Comparison of ENCODE assay signal across 12 cellular contexts in the genomic region with DNA sequence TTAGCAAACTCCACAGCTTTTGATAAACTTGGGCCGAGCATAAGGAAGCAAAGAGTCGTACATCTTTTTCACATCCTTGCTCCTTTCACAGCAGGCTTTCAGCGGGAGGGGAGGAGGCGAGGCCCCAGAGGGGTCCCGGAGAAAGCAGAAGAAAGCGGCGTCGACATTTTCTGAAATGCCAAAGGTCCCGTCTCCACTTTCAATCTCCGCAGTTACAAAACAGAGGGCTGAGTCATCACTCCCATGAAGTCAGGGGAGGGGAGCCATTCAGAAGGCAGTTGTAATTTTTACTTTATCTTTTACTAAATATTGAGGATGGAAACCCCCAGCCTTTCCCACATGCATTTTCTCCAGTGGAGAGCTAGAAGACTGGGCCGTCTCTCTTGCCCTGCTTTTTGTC.
DNase-seq lines count a peak whose midpoint lies in the region; ATAC-seq, FAIRE-seq and TF ChIP-seq lines count a peak whose summit lies in the region.
"Had no signal": no experiment of that assay in that cellular context is flagged by ENCODE, and none has a peak within 500 bp of the region (broad histone marks: within the 10 kb centered on the region; RNA-seq: fewer than 3 reads in every experiment).

No MANE protein-coding gene starts in this region.

- H3K4me3 ChIP-seq in AG09309 (ENCODE audit: control insufficient read depth, low read depth, low read length) (peak overlapping the region; percentile 11), SJCRH30 (peak overlapping the region; percentile 43), gastroesophageal sphincter (peak overlapping the region in 1 of 2 donors; percentile 1), ovary (no peak overlapping the region), OCI-LY7 (ENCODE audit: low read depth, low read length, poor library complexity, severe bottlenecking) (no peak overlapping the region)

- intact Hi-C loops in ovary (cut with DNase I): loop anchor here in 1 of 4 donors (10.0 kb wide), 1 partner anchor 173 kb away; a partner anchor contains a TSS
- intact Hi-C loops in OCI-LY7 (cut with micrococcal nuclease; ENCODE audit: unreplicated experiment): no loop called here

- TF ChIP-seq POLR2A in gastroesophageal sphincter (IDR thresholded peaks at IDR 0.05) (no peak), ovary (IDR thresholded peaks at IDR 0.05) (no peak), GM12892 (IDR thresholded peaks at IDR 0.05; ENCODE audit: low read depth, low read length) (no peak)

- POLR2A ChIA-PET in OCI-LY7 (lab: Charles Lee): no interaction called here

- H3K27me3 ChIP-seq in SJCRH30: no peaks in the 10 kb centered on the region
- H3K27me3 ChIP-seq in gastroesophageal sphincter: no peaks in the 10 kb centered on the region
- no peaks in the 10 kb centered on the region for H3K27me3 ChIP-seq in ovary

- 10 to 27% methylated on average over 5 to 10 of the region's 11 CpGs for WGBS in gastroesophageal sphincter (ENCODE audit: low coverage in 1 of 2), 2 donors
- 1 to 8% (median 6%) methylated on average over 11 of the region's 11 CpGs for WGBS in ovary, 3 donors

- H3K9me3 ChIP-seq in SJCRH30 (replicated peaks) (peaks cover 14% of the 10 kb centered on the region), gastroesophageal sphincter (peaks cover 0 to 32% (median 0%) of the 10 kb centered on the region in 3 donors), ovary (peaks cover 0 to 3% of the 10 kb centered on the region in 2 donors), OCI-LY7 (ENCODE audit: low read length) (0 out of 2 replicates have a peak, but pooled peaks cover 11% of the 10 kb centered on the region)

- no peak overlapping the region for H2AFZ ChIP-seq in OCI-LY7 (ENCODE audit: low read length)

- TF ChIP-seq EP300 in gastroesophageal sphincter (IDR thresholded peaks at IDR 0.05): no peak
- no peak for TF ChIP-seq EP300 in ovary (IDR thresholded peaks at IDR 0.05)

- CTCF ChIA-PET in OCI-LY7 (lab: Charles Lee; ENCODE audit: unreplicated experiment): no interaction called here

- H3K27ac ChIP-seq in SJCRH30 (peak overlapping the region; percentile 45), gastroesophageal sphincter (peak overlapping the region; percentile 10 to 68 (median 47)), ovary (peak overlapping the region; percentile 74 to 91), OCI-LY7 (ENCODE audit: low read depth, low read length, poor library complexity, severe bottlenecking) (no peak overlapping the region)

- DNase-seq in AG09309 (ENCODE audit: low read depth) (no peak), SJCRH30 (peak; percentile 34 to 57), ovary (peak; percentile 68 to 83 (median 76)), OCI-LY7 (ENCODE audit: low spot score) (no peak), DMS 273 (lab: John Stamatoyannopoulos, UW; ENCODE audit: unreplicated experiment) (no peak), GM12892 (ENCODE audit: insufficient read length) (no peak)
- DNase-seq in NK-92 treated with Interleukin-12 subunit alpha and Interleukin-12 subunit beta, amount 100 ng/mL, for 24 hours (lab: John Stamatoyannopoulos, UW): no peak
- DNase-seq: activated CD4-positive, alpha-beta T cell treated with anti-CD3 and anti-CD28 coated beads for 36 hours; CD8-positive, alpha-beta T cell; nucleus accumbens; stimulated activated naive B cell treated with anti-CD40 and anti-IgM and Interleukin-4, amounts not matched to agents 10 μg/mL and 1 μg/mL and 100 μg/mL, for 72 hours had no signal

- no TSS peak for BruUV-seq in OCI-LY7 (replicated peaks; lab: Mats Ljungman, UMichigan)

- H3K4me2 ChIP-seq in OCI-LY7 (ENCODE audit: low read length): no peak overlapping the region

- no peaks in the 10 kb centered on the region for H3K79me2 ChIP-seq in OCI-LY7 (ENCODE audit: insufficient read depth, low read depth, low read length)

- H3K36me3 ChIP-seq in SJCRH30: no peaks in the 10 kb centered on the region
- H3K36me3 ChIP-seq in gastroesophageal sphincter: no peaks in the 10 kb centered on the region
- H3K36me3 ChIP-seq in ovary: no peaks in the 10 kb centered on the region
- H3K36me3 ChIP-seq in OCI-LY7 (ENCODE audit: insufficient read depth, low read length): no peaks in the 10 kb centered on the region

- H3K9me2 ChIP-seq in OCI-LY7 (ENCODE audit: insufficient read depth, low read length): no peaks in the 10 kb centered on the region

- H4K20me1 ChIP-seq in OCI-LY7 (ENCODE audit: insufficient read depth, low read length): no peaks in the 10 kb centered on the region

- no peak for FAIRE-seq in GM12892 (lab: Jason Lieb, UNC)

- ATAC-seq in gastroesophageal sphincter: peak; percentile 64
- ATAC-seq: activated CD4-positive, alpha-beta T cell treated with anti-CD3 and anti-CD28 coated beads for 36 hours; CD8-positive, alpha-beta T cell; stimulated activated naive B cell treated with anti-CD40 and anti-IgM and Interleukin-4, amounts not matched to agents 10 μg/mL and 1 μg/mL and 100 μg/mL, for 72 hours had no signal

- TF ChIP-seq CTCF in AG09309 (IDR thresholded peaks at IDR 0.05; ENCODE audit: control insufficient read depth, insufficient read depth, low read depth, low read length, missing control alignments): no peak
- TF ChIP-seq CTCF in gastroesophageal sphincter (IDR thresholded peaks at IDR 0.05): no peak
- no peak for TF ChIP-seq CTCF in ovary (IDR thresholded peaks at IDR 0.05)
- no peak for TF ChIP-seq CTCF in OCI-LY7 (conservative IDR thresholded peaks at IDR 0.05; ENCODE audit: low read length)

- H3K4me1 ChIP-seq in SJCRH30 (peaks cover 14% of the 10 kb centered on the region), gastroesophageal sphincter (peaks cover 0 to 26% (median 0%) of the 10 kb centered on the region in 3 donors), ovary (ENCODE audit: insufficient read depth) (peaks cover 14% of the 10 kb centered on the region), OCI-LY7 (ENCODE audit: insufficient read depth, low read length, poor library complexity, severe bottlenecking) (no peaks in the 10 kb centered on the region)

Comparison
In these comparisons a context has a peak if more than half of its experiments do, and no peak if none do; other contexts are left out.
1. DNase-seq: peak in SJCRH30 (2 of 2) and ovary (5 of 5); none in AG09309 (single experiment), OCI-LY7 (single experiment), DMS 273 (single experiment), GM12892 (single experiment) and NK-92 treated with Interleukin-12 subunit alpha and Interleukin-12 subunit beta, amount 100 ng/mL, for 24 hours (single experiment).
2. H3K4me3 ChIP-seq: peak in AG09309 (single experiment) and SJCRH30 (single experiment); none in ovary (single experiment) and OCI-LY7 (single experiment).